In the genomic region with DNA sequence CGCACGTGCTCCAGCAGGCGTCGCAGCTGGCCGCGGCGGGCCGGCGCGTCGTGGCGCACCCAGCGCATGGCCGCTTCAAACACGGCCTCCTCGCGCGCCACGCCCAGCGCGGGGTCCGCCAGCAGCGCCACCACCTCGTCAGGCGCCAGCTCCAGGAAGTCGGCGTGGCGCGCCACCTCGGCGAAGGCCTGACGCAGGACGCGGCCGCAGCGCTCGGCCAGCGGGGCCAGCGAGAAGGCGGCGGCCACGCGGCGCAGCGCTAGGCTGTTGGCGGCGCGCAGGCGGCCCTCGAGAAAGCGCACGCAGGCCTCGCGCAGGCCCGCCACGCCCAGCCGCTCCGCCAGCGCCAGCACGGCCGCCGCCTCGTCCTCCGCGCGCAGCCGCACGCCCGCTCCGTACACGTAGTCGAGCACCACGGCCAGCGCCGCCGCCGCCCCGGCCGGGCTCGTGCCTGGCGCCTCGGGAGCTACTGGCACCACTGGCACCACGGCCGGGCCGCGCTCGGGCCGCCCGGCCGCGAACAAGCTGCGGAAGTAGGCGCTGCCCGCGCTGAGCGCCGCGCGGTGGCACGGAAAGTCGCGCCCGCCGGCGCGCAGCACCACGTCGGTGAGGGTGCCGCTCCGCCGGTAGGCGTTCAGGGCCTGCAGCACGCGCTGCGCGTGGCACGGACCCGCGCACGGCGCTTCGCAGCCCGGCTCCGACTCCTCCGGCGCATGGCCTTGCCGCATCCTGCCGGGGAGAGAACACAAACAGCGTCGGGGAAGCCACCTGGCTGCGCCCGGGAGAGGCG, we compare ENCODE assay signal across 8 cellular contexts. TPM values are rescaled to one million over a fixed set of nuclear protein-coding genes. Genes with fewer than 3 reads are reported as not detected.
DNase-seq lines count a peak whose midpoint lies in the region; ATAC-seq, FAIRE-seq and TF ChIP-seq lines count a peak whose summit lies in the region.

No MANE protein-coding gene starts in this region.

- H3K9me3 ChIP-seq in cardiac muscle cell (ENCODE audit: low read depth) (no peaks in the 10 kb centered on the region), prostate gland (no peaks in the 10 kb centered on the region)

- CTCF ChIA-PET in Calu3 (lab: Charles Lee): no interaction called here

- FAIRE-seq in RCC 7860 (lab: Jason Lieb, UNC): no peak

- TF ChIP-seq CTCF in Calu3 (IDR thresholded peaks at IDR 0.05; ENCODE audit: unreplicated experiment) (no peak), cardiac muscle cell (IDR thresholded peaks at IDR 0.05; ENCODE audit: low read depth, low read length) (no peak), prostate gland (IDR thresholded peaks at IDR 0.05) (peak in 2 of 4 experiments; percentile 8 to 26)

- no peak for TF ChIP-seq POLR2A in prostate gland (IDR thresholded peaks at IDR 0.05)

- H3K27me3 ChIP-seq in cardiac muscle cell: peaks cover 57% of the 10 kb centered on the region
- H3K27me3 ChIP-seq in prostate gland (replicated peaks; ENCODE audit: insufficient read depth): peaks cover 6% of the 10 kb centered on the region

- BruUV-seq in Calu3 (replicated peaks; lab: Mats Ljungman, UMichigan): no TSS peak

- H3K27ac ChIP-seq in cardiac muscle cell (no peak overlapping the region), prostate gland (no peak overlapping the region)

- ATAC-seq in HG03354 (IDR thresholded peaks at IDR 0.05; ENCODE audit: poor library complexity, severe bottlenecking, unreplicated experiment): peak; percentile 50
- peak; percentile 30 to 76 for ATAC-seq in activated naive CD4-positive, alpha-beta T cell treated with anti-CD3 and anti-CD28 coated beads, Interleukin-2, amount 50 U/mL, for 72 hours

- WGBS in prostate gland: under 1% methylated on average over 44 of the region's 133 CpGs

- H3K27ac Mint-ChIP-seq in Calu3 (ENCODE audit: unreplicated experiment): no peak overlapping the region
- H3K27ac Mint-ChIP-seq in activated naive CD4-positive, alpha-beta T cell treated with anti-CD3 and anti-CD28 coated beads, Interleukin-2, amount 50 U/mL, for 72 hours: no peak overlapping the region

- no peaks in the 10 kb centered on the region for H3K36me3 ChIP-seq in cardiac muscle cell
- H3K36me3 ChIP-seq in prostate gland: no peaks in the 10 kb centered on the region

- DNase-seq in Calu3: peak; percentile 66
- DNase-seq in SHP77 treated with DMSO at 0.1 percent for 48 hours (lab: John Stamatoyannopoulos, UW): peak; percentile 24
- peak in 1 of 2 donors; percentile 66 for DNase-seq in activated naive CD4-positive, alpha-beta T cell treated with anti-CD3 and anti-CD28 coated beads, Interleukin-2, amount 50 U/mL, for 72 hours (ENCODE audit: low spot score in 2 of 2)
- DNase-seq in cardiac muscle cell (ENCODE audit: low read depth in 1 of 2, low spot score in 1 of 2): peak; percentile 81 to 83
- peak; percentile 26 for DNase-seq in prostate gland (ENCODE audit: low spot score)
- no peak for DNase-seq in RCC 7860 (ENCODE audit: low spot score)
- DNase-seq in NCI-H2107 treated with DMSO at 0.1 percent for 48 hours (lab: John Stamatoyannopoulos, UW; ENCODE audit: unreplicated experiment): no peak

- peak overlapping the region; percentile 32 for H3K4me3 ChIP-seq in cardiac muscle cell
- peak overlapping the region; percentile 21 to 30 for H3K4me3 ChIP-seq in prostate gland

- H3K36me3 Mint-ChIP-seq in Calu3 (ENCODE audit: insufficient read depth, unreplicated experiment): peaks cover 20% of the 10 kb centered on the region
- peaks cover 10 to 11% of the 10 kb centered on the region in 2 donors for H3K36me3 Mint-ChIP-seq in activated naive CD4-positive, alpha-beta T cell treated with anti-CD3 and anti-CD28 coated beads, Interleukin-2, amount 50 U/mL, for 72 hours

- no peaks in the 10 kb centered on the region for H3K9me3 Mint-ChIP-seq in Calu3 (ENCODE audit: low read depth, unreplicated experiment)
- H3K9me3 Mint-ChIP-seq in activated naive CD4-positive, alpha-beta T cell treated with anti-CD3 and anti-CD28 coated beads, Interleukin-2, amount 50 U/mL, for 72 hours: peaks cover 4 to 9% of the 10 kb centered on the region in 2 donors

- H3K4me1 ChIP-seq in cardiac muscle cell (ENCODE audit: low read depth): no peaks in the 10 kb centered on the region
- peaks cover 4% of the 10 kb centered on the region for H3K4me1 ChIP-seq in prostate gland (replicated peaks)

- peaks cover 54% of the 10 kb centered on the region for H3K27me3 Mint-ChIP-seq in Calu3 (ENCODE audit: unreplicated experiment)

- H3K4me3 Mint-ChIP-seq in Calu3 (ENCODE audit: low read depth, unreplicated experiment): peak overlapping the region; percentile 53

- H3K4me1 Mint-ChIP-seq in Calu3 (ENCODE audit: low read depth, unreplicated experiment): peaks cover 11% of the 10 kb centered on the region

- intact Hi-C loops in Calu3 (cut with micrococcal nuclease; ENCODE audit: unreplicated experiment): no loop called here
- intact Hi-C loops in prostate gland (cut with DNase I): no loop called here

RNA-seq across cellular contexts. Expression of gene KLHL35, which starts 2.9 kb away (rescaled TPM):
- total RNA-seq in Calu3 (2022) (1.3 and 2.1 TPM in 2 replicates), cardiac muscle cell (2.2 and 2.7 TPM in 2 replicates), prostate gland (10 to 100 TPM in 1 of 2 donors, under 1 TPM in 1; 0.46 to 28.4 TPM)
- under 1 TPM in 1 of 2 donors, not detected in 1; 0.89 TPM for total RNA-seq in activated naive CD4-positive, alpha-beta T cell treated with anti-CD3 and anti-CD28 coated beads, Interleukin-2, amount 50 U/mL, for 72 hours
- polyA plus RNA-seq in cardiac muscle cell: 2.6 and 3.4 TPM in 2 replicates

RNA-seq across cellular contexts. Expression of gene RPS3, which starts 30.8 kb away (rescaled TPM):
- total RNA-seq in Calu3 (2022) (1,650 and 1,749 TPM in 2 replicates), cardiac muscle cell (781 and 951 TPM in 2 replicates), prostate gland (1,000 to 10,000 TPM in 1 of 2 donors, 100 to 1,000 TPM in 1; 890 to 1,636 TPM)
- 1,000 to 10,000 TPM; 4,688 to 5,066 TPM for total RNA-seq in activated naive CD4-positive, alpha-beta T cell treated with anti-CD3 and anti-CD28 coated beads, Interleukin-2, amount 50 U/mL, for 72 hours
- 974 and 1,206 TPM in 2 replicates for polyA plus RNA-seq in cardiac muscle cell

Comparison
In these comparisons a context has a peak if more than half of its experiments do, and no peak if none do; other contexts are left out.
1. DNase-seq: peak in Calu3 (single experiment), SHP77 treated with DMSO at 0.1 percent for 48 hours (single experiment), cardiac muscle cell (2 of 2) and prostate gland (single experiment); none in RCC 7860 (single experiment) and NCI-H2107 treated with DMSO at 0.1 percent for 48 hours (single experiment).